ENCODE assay signal across 22 cellular contexts in the genomic region with DNA sequence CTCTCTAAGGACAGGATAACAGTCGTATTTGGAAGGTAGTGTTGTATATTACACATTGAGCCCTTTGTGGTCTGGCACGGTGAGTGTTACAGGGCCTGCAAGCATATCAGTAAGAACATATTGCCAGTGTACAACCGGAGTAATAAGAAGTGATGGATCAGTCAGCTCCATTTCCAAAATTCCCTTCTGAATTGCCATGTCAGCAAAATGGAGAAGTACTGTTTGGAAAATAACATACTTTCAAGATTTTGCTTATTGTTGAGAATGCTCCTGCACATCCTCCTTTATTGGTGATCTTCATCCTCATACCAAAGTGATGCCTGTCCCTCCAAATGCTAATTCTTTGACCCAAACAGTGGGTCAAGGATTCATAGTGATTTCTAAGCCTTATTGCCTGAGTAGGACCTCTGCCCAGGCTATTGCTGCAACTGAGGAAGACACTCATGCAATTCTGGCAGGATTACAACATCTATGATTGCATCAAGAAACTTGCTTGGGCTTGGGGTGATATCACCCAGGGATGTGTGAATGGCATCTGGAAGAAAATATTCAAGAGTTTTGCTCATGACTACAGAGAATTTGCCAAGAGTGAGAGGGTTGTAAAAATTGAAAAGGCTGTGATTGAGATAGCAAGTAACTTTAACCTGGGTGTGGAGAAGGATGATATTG.
DNase-seq lines count a peak whose midpoint lies in the region; ATAC-seq, FAIRE-seq and TF ChIP-seq lines count a peak whose summit lies in the region.
"Had no signal": no experiment of that assay in that cellular context is flagged by ENCODE, and none has a peak within 500 bp of the region (broad histone marks: within the 10 kb centered on the region; RNA-seq: fewer than 3 reads in every experiment).

No MANE protein-coding gene starts in this region.

- intact Hi-C loops in naive thymus-derived CD4-positive, alpha-beta T cell (cut with micrococcal nuclease): no loop called here

- no peaks in the 10 kb centered on the region for H3K27me3 ChIP-seq in H1 (replicated peaks in 1 of 4; ENCODE audit: control insufficient read depth in 3 of 4, extremely low read depth in 1 of 4, insufficient read depth in 3 of 4, low read length in 3 of 4)
- no peaks in the 10 kb centered on the region for H3K27me3 ChIP-seq in naive thymus-derived CD4-positive, alpha-beta T cell (ENCODE audit: control insufficient read depth in 2 of 2, insufficient read depth in 2 of 2, low read length in 2 of 2)
- H3K27me3 ChIP-seq: hepatocyte, uterus had no signal

- H3K56ac ChIP-seq in H1 (replicated peaks; ENCODE audit: insufficient read length, low read depth, low read length): no peak overlapping the region

- no peak overlapping the region for H4K8ac ChIP-seq in H1 (ENCODE audit: extremely low read depth, insufficient read depth, low read length)

- no peaks in the 10 kb centered on the region for H4K20me1 ChIP-seq in H1 (replicated peaks in 1 of 2; ENCODE audit: control insufficient read depth in 1 of 2, insufficient read depth in 2 of 2, low read length in 2 of 2)

- H3K23me2 ChIP-seq in H1 (ENCODE audit: low read depth, low read length): no peaks in the 10 kb centered on the region

- no peak overlapping the region for H3K18ac ChIP-seq in H1 (ENCODE audit: extremely low read depth, low read length)

- H2AFZ ChIP-seq in H1 (ENCODE audit: low read length): no peak overlapping the region
- H2AFZ ChIP-seq: hepatocyte had no signal

- H4K91ac ChIP-seq in H1 (replicated peaks; ENCODE audit: insufficient read length, low read length): no peak overlapping the region

- H4K5ac ChIP-seq in H1 (ENCODE audit: insufficient read length, low read depth, low read length): no peak overlapping the region

- no peak overlapping the region for H2BK20ac ChIP-seq in H1 (ENCODE audit: low read length)

- H3K79me1 ChIP-seq in H1 (ENCODE audit: low read depth, low read length): no peaks in the 10 kb centered on the region

- no peak for TF ChIP-seq CTCF in NB4 (IDR thresholded peaks at IDR 0.05; ENCODE audit: low read depth, low read length)
- TF ChIP-seq CTCF in H1 (IDR thresholded peaks at IDR 0.05; ENCODE audit: control extremely low read depth in 1 of 3, insufficient read depth in 1 of 3, low read depth in 1 of 3, low read length in 3 of 3): no peak
- TF ChIP-seq CTCF in glutamatergic neuron (IDR thresholded peaks at IDR 0.05; ENCODE audit: partially characterized antibody, unreplicated experiment): no peak

- no peaks in the 10 kb centered on the region for H3K79me2 ChIP-seq in H1 (ENCODE audit: control insufficient read depth in 1 of 2, insufficient read depth in 2 of 2, low read length in 2 of 2)
- H3K79me2 ChIP-seq: hepatocyte had no signal

- H3K27ac ChIP-seq in H1 (ENCODE audit: low read depth, low read length): no peak overlapping the region
- no peak overlapping the region for H3K27ac ChIP-seq in naive thymus-derived CD4-positive, alpha-beta T cell (ENCODE audit: low read depth, low read length)
- H3K27ac ChIP-seq: hepatocyte, prostate gland, uterus had no signal

- no peak overlapping the region for H3K4me3 Mint-ChIP-seq in naive thymus-derived CD4-positive, alpha-beta T cell
- no peak overlapping the region for H3K4me3 Mint-ChIP-seq in glutamatergic neuron (ENCODE audit: unreplicated experiment)
- H3K4me3 Mint-ChIP-seq: activated CD4-positive, alpha-beta T cell treated with anti-CD3 and anti-CD28 coated beads, Interleukin-2, amount 10 ng/mL, durations not matched to agents 7 days and 5 days; activated naive CD8-positive, alpha-beta T cell treated with anti-CD3 and anti-CD28 coated beads, Interleukin-2, amount 10 ng/mL, durations not matched to agents 7 days and 5 days; CD8-positive, alpha-beta memory T cell; central memory CD8-positive, alpha-beta T cell; HFFc6; stimulated activated naive CD8-positive, alpha-beta T cell treated with anti-CD3 and anti-CD28 coated beads, Interleukin-15, amount 100 ng/mL, for 72 hours had no signal

- no peak overlapping the region for H3K27ac Mint-ChIP-seq in naive thymus-derived CD4-positive, alpha-beta T cell
- no peak overlapping the region for H3K27ac Mint-ChIP-seq in glutamatergic neuron (ENCODE audit: unreplicated experiment)
- H3K27ac Mint-ChIP-seq: activated CD4-positive, alpha-beta T cell treated with anti-CD3 and anti-CD28 coated beads, Interleukin-2, amount 10 ng/mL, durations not matched to agents 7 days and 5 days; activated naive CD8-positive, alpha-beta T cell treated with anti-CD3 and anti-CD28 coated beads, Interleukin-2, amount 10 ng/mL, durations not matched to agents 7 days and 5 days; CD8-positive, alpha-beta memory T cell; HFFc6; stimulated activated naive CD8-positive, alpha-beta T cell treated with anti-CD3 and anti-CD28 coated beads, Interleukin-15, amount 100 ng/mL, for 72 hours had no signal

- TF ChIP-seq POLR2A in NB4 (IDR thresholded peaks at IDR 0.05; ENCODE audit: extremely low read depth, insufficient read length) (no peak), H1 (IDR thresholded peaks at IDR 0.05; ENCODE audit: control extremely low read depth in 1 of 2, low read depth in 2 of 2, low read length in 2 of 2) (no peak)

- POLR2A ChIA-PET in H1 (lab: Charles Lee; ENCODE audit: partially characterized antibody): no interaction called here
- POLR2A ChIA-PET in naive thymus-derived CD4-positive, alpha-beta T cell (lab: Charles Lee): no interaction called here

- H3K9ac ChIP-seq in H1 (replicated peaks in 1 of 4; ENCODE audit: extremely low read depth in 1 of 4, low read depth in 3 of 4, low read length in 3 of 4): no peak overlapping the region

- H2BK5ac ChIP-seq in H1 (ENCODE audit: low read depth, low read length): no peak overlapping the region

- H3K23ac ChIP-seq in H1 (ENCODE audit: insufficient read length): no peak overlapping the region

- peaks cover 0 to 22% (median 5%) of the 10 kb centered on the region in 11 donors for H3K9me3 Mint-ChIP-seq in naive thymus-derived CD4-positive, alpha-beta T cell
- no peaks in the 10 kb centered on the region for H3K9me3 Mint-ChIP-seq in glutamatergic neuron (ENCODE audit: unreplicated experiment)

- H3K14ac ChIP-seq in H1 (ENCODE audit: insufficient read length): no peak overlapping the region

- 88% methylated on average over 3 of the region's 3 CpGs; no CpG with 5 or more reads in 1 of the 2 experiments for WGBS in H1 (ENCODE audit: extremely low coverage in 1 of 2, insufficient coverage in 1 of 2, insufficient read length in 1 of 2, insufficient replicate concordance in 2 of 2, low coverage in 1 of 2, low lambda C conversion rate in 2 of 2, missing lambda C conversion rate in 1 of 2), 2 experiments

- H2BK120ac ChIP-seq in H1 (replicated peaks; ENCODE audit: low read depth, low read length): no peak overlapping the region

- H3K4ac ChIP-seq in H1 (replicated peaks; ENCODE audit: insufficient read length, low read depth, low read length): no peak overlapping the region

- no peak overlapping the region for H2BK15ac ChIP-seq in H1 (ENCODE audit: low read length)

- no peak for TF ChIP-seq RAD21 in H1 (IDR thresholded peaks at IDR 0.05 in 1 of 2, conservative IDR thresholded peaks at IDR 0.05 in 1 of 2; ENCODE audit: low read depth in 2 of 2, low read length in 2 of 2)

- H2BK12ac ChIP-seq in H1 (ENCODE audit: low read depth, low read length): no peak overlapping the region

- no peak for FAIRE-seq in H1 (lab: Jason Lieb, UNC)
- FAIRE-seq: endometrium had no signal

- no peaks in the 10 kb centered on the region for H3K9me3 ChIP-seq in H1 (ENCODE audit: insufficient read depth in 2 of 2, low read depth in 1 of 2, low read length in 1 of 2)
- H3K9me3 ChIP-seq in naive thymus-derived CD4-positive, alpha-beta T cell (ENCODE audit: control insufficient read depth in 2 of 3, low read length in 3 of 3): no peaks in the 10 kb centered on the region
- H3K9me3 ChIP-seq: prostate gland, uterus had no signal

- H3K4me2 ChIP-seq in H1 (ENCODE audit: insufficient read depth in 1 of 2, low read depth in 2 of 2, low read length in 2 of 2): no peak overlapping the region
- H3K4me2 ChIP-seq: hepatocyte had no signal

- no peaks in the 10 kb centered on the region for H3K36me3 ChIP-seq in H1 (ENCODE audit: control insufficient read depth in 2 of 4, insufficient read depth in 4 of 4, low read length in 3 of 4)
- H3K36me3 ChIP-seq in naive thymus-derived CD4-positive, alpha-beta T cell (ENCODE audit: control insufficient read depth in 2 of 3, insufficient read depth in 3 of 3, low read length in 3 of 3): no peaks in the 10 kb centered on the region
- H3K36me3 ChIP-seq: prostate gland, uterus had no signal

- peaks cover 0 to 5% (median 0%) of the 10 kb centered on the region in 4 experiments; a peak in 1 of 7 replicates for H3K4me1 ChIP-seq in H1 (replicated peaks in 1 of 4; ENCODE audit: control insufficient read depth in 3 of 4, insufficient read depth in 4 of 4, low read length in 3 of 4)
- no peaks in the 10 kb centered on the region for H3K4me1 ChIP-seq in naive thymus-derived CD4-positive, alpha-beta T cell (ENCODE audit: control insufficient read depth in 2 of 2, insufficient read depth in 2 of 2, low read length in 2 of 2)
- H3K4me1 ChIP-seq: prostate gland, uterus had no signal

- DNase-seq in EH (ENCODE audit: low read depth): peak; percentile 75
- DNase-seq in NB4 (ENCODE audit: low read depth): peak; percentile 71
- DNase-seq in H1 (ENCODE audit: low read depth in 1 of 2, low spot score in 2 of 2): no peak
- no peak for DNase-seq in naive thymus-derived CD4-positive, alpha-beta T cell
- no peak for DNase-seq in GM19240 (ENCODE audit: insufficient read length, low spot score)
- no peak for DNase-seq in NCI-H345 treated with DMSO at 0.1 percent for 48 hours (lab: John Stamatoyannopoulos, UW; ENCODE audit: unreplicated experiment)
- no peak for DNase-seq in glutamatergic neuron
- DNase-seq: activated CD4-positive, alpha-beta T cell treated with anti-CD3 and anti-CD28 coated beads, Interleukin-2, amount 10 ng/mL, durations not matched to agents 7 days and 5 days; activated naive CD8-positive, alpha-beta T cell treated with anti-CD3 and anti-CD28 coated beads, Interleukin-2, amount 10 ng/mL, durations not matched to agents 7 days and 5 days; CD8-positive, alpha-beta memory T cell; HFFc6; NCI-H1048; NCI-H2171; SHP77 treated with DMSO at 0.1 percent for 48 hours; stimulated activated naive CD8-positive, alpha-beta T cell treated with anti-CD3 and anti-CD28 coated beads, Interleukin-15, amount 100 ng/mL, for 72 hours; T-helper 9 cell; uterus had no signal

- no peaks in the 10 kb centered on the region for H3K27me3 Mint-ChIP-seq in naive thymus-derived CD4-positive, alpha-beta T cell
- H3K27me3 Mint-ChIP-seq in glutamatergic neuron (ENCODE audit: unreplicated experiment): no peaks in the 10 kb centered on the region
- H3K27me3 Mint-ChIP-seq: activated CD4-positive, alpha-beta T cell treated with anti-CD3 and anti-CD28 coated beads, Interleukin-2, amount 10 ng/mL, durations not matched to agents 7 days and 5 days; activated naive CD8-positive, alpha-beta T cell treated with anti-CD3 and anti-CD28 coated beads, Interleukin-2, amount 10 ng/mL, durations not matched to agents 7 days and 5 days; CD8-positive, alpha-beta memory T cell; central memory CD8-positive, alpha-beta T cell; stimulated activated naive CD8-positive, alpha-beta T cell treated with anti-CD3 and anti-CD28 coated beads, Interleukin-15, amount 100 ng/mL, for 72 hours had no signal

- no peak overlapping the region for H2AK5ac ChIP-seq in H1 (ENCODE audit: low read depth, low read length)

- TF ChIP-seq EP300 in H1 (IDR thresholded peaks at IDR 0.05; ENCODE audit: borderline replicate concordance in 1 of 2, low read depth in 2 of 2, low read length in 2 of 2): no peak

- H3K4me3 ChIP-seq in NB4 (ENCODE audit: low read depth, low read length): no peak overlapping the region
- no peak overlapping the region for H3K4me3 ChIP-seq in H1 (ENCODE audit: extremely low read depth in 1 of 4, insufficient read depth in 2 of 4, low read depth in 3 of 4, low read length in 4 of 4)
- H3K4me3 ChIP-seq in naive thymus-derived CD4-positive, alpha-beta T cell (ENCODE audit: low read length): no peak overlapping the region
- H3K4me3 ChIP-seq: hepatocyte, prostate gland, uterus had no signal

- H3K36me3 Mint-ChIP-seq in naive thymus-derived CD4-positive, alpha-beta T cell: no peaks in the 10 kb centered on the region
- H3K36me3 Mint-ChIP-seq in glutamatergic neuron (ENCODE audit: unreplicated experiment): no peaks in the 10 kb centered on the region
- H3K36me3 Mint-ChIP-seq: activated naive CD8-positive, alpha-beta T cell treated with anti-CD3 and anti-CD28 coated beads, Interleukin-2, amount 10 ng/mL, durations not matched to agents 7 days and 5 days; CD8-positive, alpha-beta memory T cell had no signal

- peak; percentile 58 for ATAC-seq in naive thymus-derived CD4-positive, alpha-beta T cell
- ATAC-seq in GM18861 (IDR thresholded peaks at IDR 0.05; ENCODE audit: unreplicated experiment): no peak
- ATAC-seq: stimulated activated naive CD8-positive, alpha-beta T cell treated with anti-CD3 and anti-CD28 coated beads, Interleukin-15, amount 100 ng/mL, for 72 hours had no signal

- CTCF ChIA-PET in H1 (lab: Charles Lee; ENCODE audit: partially characterized antibody): interaction anchor here (1.4 kb wide), 1 partner anchor 36 kb away, joined by 3 read pairs; no protein-coding TSS in a partner anchor
- CTCF ChIA-PET in naive thymus-derived CD4-positive, alpha-beta T cell (lab: Charles Lee): no interaction called here

- H3K4me1 Mint-ChIP-seq in naive thymus-derived CD4-positive, alpha-beta T cell: no peaks in the 10 kb centered on the region
- no peaks in the 10 kb centered on the region for H3K4me1 Mint-ChIP-seq in glutamatergic neuron (ENCODE audit: low read depth, unreplicated experiment)
- H3K4me1 Mint-ChIP-seq: activated CD4-positive, alpha-beta T cell treated with anti-CD3 and anti-CD28 coated beads, Interleukin-2, amount 10 ng/mL, durations not matched to agents 7 days and 5 days; activated naive CD8-positive, alpha-beta T cell treated with anti-CD3 and anti-CD28 coated beads, Interleukin-2, amount 10 ng/mL, durations not matched to agents 7 days and 5 days; CD8-positive, alpha-beta memory T cell; central memory CD8-positive, alpha-beta T cell; stimulated activated naive CD8-positive, alpha-beta T cell treated with anti-CD3 and anti-CD28 coated beads, Interleukin-15, amount 100 ng/mL, for 72 hours had no signal

Comparison
In these comparisons a context has a peak if more than half of its experiments do, and no peak if none do; other contexts are left out.
1. DNase-seq: peak in EH (single experiment) and NB4 (single experiment); none in H1 (0 of 2), naive thymus-derived CD4-positive, alpha-beta T cell (0 of 9), GM19240 (single experiment), NCI-H345 treated with DMSO at 0.1 percent for 48 hours (single experiment) and glutamatergic neuron (single experiment).